In genomic region chr7:5476001-5476400, GRCh38 we compare ENCODE assay signal across 23 cellular contexts. TPM values are rescaled to one million over a fixed set of nuclear protein-coding genes. Genes with fewer than 3 reads are reported as not detected.
A peak's percentile ranks its signal among the peaks of the same experiment; 100 is the strongest.
DNase-seq lines count a peak whose midpoint lies in the region; ATAC-seq and TF ChIP-seq lines count a peak whose summit lies in the region.
"Had no signal": no experiment of that assay in that cellular context is flagged by ENCODE, and none has a peak within 500 bp of the region (broad histone marks: within the 10 kb centered on the region; RNA-seq: fewer than 3 reads in every experiment).

No MANE protein-coding gene starts in this region.

- no peaks in the 10 kb centered on the region for H3K27me3 Mint-ChIP-seq in brain
- H3K27me3 Mint-ChIP-seq: CD8-positive, alpha-beta memory T cell had no signal

- H3K9me3 ChIP-seq in BLaER1 treated with 17β-estradiol and CSF1 and Interleukin-3, amounts not matched to agents 10 nM and 100 nM (replicated peaks in 1 of 11): peaks cover 0 to 9% (median 0%) of the 10 kb centered on the region in 11 experiments; a peak in 3 of 22 replicates
- no peaks in the 10 kb centered on the region for H3K9me3 ChIP-seq in OCI-LY7 (ENCODE audit: low read length)
- no peaks in the 10 kb centered on the region for H3K9me3 ChIP-seq in osteoblast (ENCODE audit: low read depth, low read length)
- no peaks in the 10 kb centered on the region for H3K9me3 ChIP-seq in hepatocyte (ENCODE audit: low read depth)

- CTCF ChIA-PET in OCI-LY7 (lab: Charles Lee; ENCODE audit: unreplicated experiment): no interaction called here

- DNase-seq in OCI-LY7 (ENCODE audit: low spot score) (no peak), osteoblast (ENCODE audit: insufficient read length, low spot score, missing footprints) (peak; percentile 54), HCEC 1CT (no peak), hepatocyte (ENCODE audit: low spot score) (no peak)
- DNase-seq: Calu3; CD8-positive, alpha-beta memory T cell; DMS53; GDM1; NCI-H1105; NCI-H146; NCI-H2029 treated with DMSO at 0.1 percent for 48 hours; NCI-H524 treated with DMSO at 0.1 percent for 48 hours; NCI-H82; SHP77 treated with DMSO at 0.1 percent for 48 hours; SW 1271 had no signal

- ATAC-seq in HG03097 (IDR thresholded peaks at IDR 0.05; ENCODE audit: low FRiP score, unreplicated experiment): no peak
- ATAC-seq: HepG2, K562 had no signal

- H3K9me3 Mint-ChIP-seq in brain: peaks cover 0 to 7% (median 3%) of the 10 kb centered on the region in 5 experiments
- H3K9me3 Mint-ChIP-seq: CD8-positive, alpha-beta memory T cell had no signal

- H3K4me3 ChIP-seq in BLaER1 treated with 17β-estradiol and CSF1 and Interleukin-3, amounts not matched to agents 10 nM and 100 nM: no peak overlapping the region
- H3K4me3 ChIP-seq in OCI-LY7 (ENCODE audit: low read depth, low read length, poor library complexity, severe bottlenecking) (no peak overlapping the region), osteoblast (ENCODE audit: insufficient read depth, low read length) (no peak overlapping the region), hepatocyte (no peak overlapping the region)
- H3K4me3 ChIP-seq: K562, SK-N-MC had no signal

- no peak overlapping the region for H3K9ac ChIP-seq in BLaER1 treated with 17β-estradiol and CSF1 and Interleukin-3, amounts not matched to agents 10 nM and 100 nM

- TSS peak; percentile 51 for BruUV-seq in OCI-LY7 (replicated peaks; lab: Mats Ljungman, UMichigan)

- no peak overlapping the region for H3K27ac ChIP-seq in BLaER1 treated with 17β-estradiol and CSF1 and Interleukin-3, amounts not matched to agents 10 nM and 100 nM
- H3K27ac ChIP-seq in OCI-LY7 (ENCODE audit: low read depth, low read length, poor library complexity, severe bottlenecking): no peak overlapping the region
- no peak overlapping the region for H3K27ac ChIP-seq in osteoblast (ENCODE audit: low read depth, low read length)
- no peak overlapping the region for H3K27ac ChIP-seq in hepatocyte
- H3K27ac ChIP-seq: C4-2B, HL-60, SK-N-MC had no signal

- peaks cover 31 to 66% (median 46%) of the 10 kb centered on the region in 10 experiments for H3K4me1 ChIP-seq in BLaER1 treated with 17β-estradiol and CSF1 and Interleukin-3, amounts not matched to agents 10 nM and 100 nM
- H3K4me1 ChIP-seq in OCI-LY7 (ENCODE audit: insufficient read depth, low read length, poor library complexity, severe bottlenecking) (no peaks in the 10 kb centered on the region), osteoblast (ENCODE audit: insufficient read depth, low read length) (no peaks in the 10 kb centered on the region), hepatocyte (ENCODE audit: insufficient read depth) (peaks cover 18% of the 10 kb centered on the region)

- H3K4me1 Mint-ChIP-seq in brain: peaks cover 32% of the 10 kb centered on the region

- peaks cover 0 to 22% (median 0%) of the 10 kb centered on the region in 11 experiments; a peak in 8 of 22 replicates for H4K20me1 ChIP-seq in BLaER1 treated with 17β-estradiol and CSF1 and Interleukin-3, amounts not matched to agents 10 nM and 100 nM
- H4K20me1 ChIP-seq in OCI-LY7 (ENCODE audit: insufficient read depth, low read length) (no peaks in the 10 kb centered on the region), osteoblast (ENCODE audit: insufficient read depth, low read length) (no peaks in the 10 kb centered on the region), hepatocyte (ENCODE audit: insufficient read depth, poor library complexity, severe bottlenecking) (no peaks in the 10 kb centered on the region)

- H3K27ac Mint-ChIP-seq in brain: peak overlapping the region in 3 of 5 experiments; percentile 53 to 85 (median 64)

- H2AFZ ChIP-seq in OCI-LY7 (ENCODE audit: low read length) (no peak overlapping the region), osteoblast (ENCODE audit: low read length) (no peak overlapping the region), hepatocyte (no peak overlapping the region)

- H3K36me3 ChIP-seq in BLaER1 treated with 17β-estradiol and CSF1 and Interleukin-3, amounts not matched to agents 10 nM and 100 nM: no peaks in the 10 kb centered on the region; a peak in 1 of 22 replicates
- H3K36me3 ChIP-seq in OCI-LY7 (ENCODE audit: insufficient read depth, low read length) (peaks cover 28% of the 10 kb centered on the region; the same call in 1 of the 2 replicates), osteoblast (ENCODE audit: insufficient read depth, low read length) (peaks cover 3% of the 10 kb centered on the region), hepatocyte (replicated peaks; ENCODE audit: insufficient read depth, low read depth) (no peaks in the 10 kb centered on the region)

- intact Hi-C loops in OCI-LY7 (cut with micrococcal nuclease; ENCODE audit: unreplicated experiment): no loop called here

- peaks cover 10% of the 10 kb centered on the region for H3K36me3 Mint-ChIP-seq in brain

- POLR2A ChIA-PET in OCI-LY7 (lab: Charles Lee): no interaction called here

- no peaks in the 10 kb centered on the region for H3K27me3 ChIP-seq in BLaER1 treated with 17β-estradiol and CSF1 and Interleukin-3, amounts not matched to agents 10 nM and 100 nM
- H3K27me3 ChIP-seq in osteoblast (ENCODE audit: insufficient read depth, low read length): no peaks in the 10 kb centered on the region
- no peaks in the 10 kb centered on the region for H3K27me3 ChIP-seq in hepatocyte

- 92% methylated on average over 11 of the region's 14 CpGs for WGBS in hepatocyte (ENCODE audit: low lambda C conversion rate, missing lambda C conversion rate)

- no peak overlapping the region for H3K4me3 Mint-ChIP-seq in brain
- H3K4me3 Mint-ChIP-seq: CD8-positive, alpha-beta memory T cell had no signal

- H3K4me2 ChIP-seq in BLaER1 treated with 17β-estradiol and CSF1 and Interleukin-3, amounts not matched to agents 10 nM and 100 nM: peak overlapping the region in 7 of 11 experiments; percentile 86 to 98 (median 91); a peak in 11 of 22 replicates
- H3K4me2 ChIP-seq in OCI-LY7 (ENCODE audit: low read length): no peak overlapping the region
- H3K4me2 ChIP-seq in osteoblast (ENCODE audit: insufficient read depth, low read length): no peak overlapping the region
- no peak overlapping the region for H3K4me2 ChIP-seq in hepatocyte

- no peaks in the 10 kb centered on the region for H3K9me2 ChIP-seq in OCI-LY7 (ENCODE audit: insufficient read depth, low read length)
- no peaks in the 10 kb centered on the region for H3K9me2 ChIP-seq in hepatocyte (replicated peaks; ENCODE audit: insufficient read depth)

- no peaks in the 10 kb centered on the region for H3K79me2 ChIP-seq in OCI-LY7 (ENCODE audit: insufficient read depth, low read depth, low read length)
- H3K79me2 ChIP-seq in osteoblast (ENCODE audit: insufficient read depth, low read length): no peaks in the 10 kb centered on the region
- H3K79me2 ChIP-seq in hepatocyte: no peaks in the 10 kb centered on the region

- TF ChIP-seq CTCF in OCI-LY7 (conservative IDR thresholded peaks at IDR 0.05; ENCODE audit: low read length) (no peak), brain (conservative IDR thresholded peaks at IDR 0.05) (no peak), osteoblast (IDR thresholded peaks at IDR 0.05; ENCODE audit: extremely low read depth, low read depth, low read length) (no peak), hepatocyte (IDR thresholded peaks at IDR 0.05; ENCODE audit: poor library complexity) (no peak)

RNA-seq across cellular contexts. Expression of gene FBXL18, which starts 37.6 kb away (rescaled TPM):
- total RNA-seq in OCI-LY7 (2014; rRNA removed; shearing (Covaris generic)): 8.0 and 9.4 TPM in 2 replicates
- 25.5 and 28.7 TPM in 2 replicates for total RNA-seq in OCI-LY7 (2022)
- 8.2 TPM for polyA plus RNA-seq in brain (ENCODE audit: insufficient read depth, low read depth, low replicate concordance)
- 8.8 and 9.4 TPM in 2 replicates for total RNA-seq in osteoblast
- 3.1 and 4.2 TPM in 2 replicates for total RNA-seq in hepatocyte
- 3.2 and 4.0 TPM in 2 replicates for polyA plus RNA-seq in hepatocyte

RNA-seq across cellular contexts. Expression of gene TNRC18, which starts 52.4 kb away (rescaled TPM):
- total RNA-seq in OCI-LY7 (2014; rRNA removed; shearing (Covaris generic)): 12.2 and 21.2 TPM in 2 replicates
- total RNA-seq in OCI-LY7 (2022) (64.2 and 70.4 TPM in 2 replicates), osteoblast (61.3 and 83.6 TPM in 2 replicates), hepatocyte (28.2 and 52.8 TPM in 2 replicates)
- polyA plus RNA-seq in brain (ENCODE audit: insufficient read depth, low read depth, low replicate concordance) (36.8 TPM), hepatocyte (15.2 and 18.1 TPM in 2 replicates)

RNA-seq across cellular contexts. Expression of gene ACTB, which starts 54.4 kb away (rescaled TPM):
- total RNA-seq in OCI-LY7 (2014; rRNA removed; shearing (Covaris generic)): 1,491 and 1,906 TPM in 2 replicates
- total RNA-seq in OCI-LY7 (2022) (3,189 and 3,571 TPM in 2 replicates), osteoblast (3,672 and 4,357 TPM in 2 replicates), hepatocyte (1,721 and 2,048 TPM in 2 replicates)
- polyA plus RNA-seq in brain (ENCODE audit: insufficient read depth, low read depth, low replicate concordance) (4,273 TPM), hepatocyte (6,911 and 7,012 TPM in 2 replicates)

Comparison
In these comparisons a context has a peak if more than half of its experiments do, and no peak if none do; other contexts are left out.
1. H3K4me2 ChIP-seq: peak in BLaER1 treated with 17β-estradiol and CSF1 and Interleukin-3, amounts not matched to agents 10 nM and 100 nM (7 of 11); none in OCI-LY7 (single experiment), osteoblast (single experiment) and hepatocyte (single experiment).